In genomic region chr19:6227156-6227940, GRCh38 we compare ENCODE assay signal across 17 cellular contexts. TPM values are rescaled to one million over a fixed set of nuclear protein-coding genes. Genes with fewer than 3 reads are reported as not detected.
DNase-seq lines count a peak whose midpoint lies in the region; TF ChIP-seq lines count a peak whose summit lies in the region.
"Had no signal": no experiment of that assay in that cellular context is flagged by ENCODE, and none has a peak within 500 bp of the region (broad histone marks: within the 10 kb centered on the region; RNA-seq: fewer than 3 reads in every experiment).

No MANE protein-coding gene starts in this region.

- CTCF ChIA-PET in A673 (lab: Charles Lee): no interaction called here

- peaks cover 0 to 3% (median 0%) of the 10 kb centered on the region in 3 donors for H3K27me3 Mint-ChIP-seq in CD14-positive monocyte (ENCODE audit: low read depth in 3 of 3)
- H3K27me3 Mint-ChIP-seq in chondrocyte (ENCODE audit: low read depth): no peaks in the 10 kb centered on the region
- H3K27me3 Mint-ChIP-seq in nephron progenitor cell (ENCODE audit: low read depth, poor library complexity): no peaks in the 10 kb centered on the region
- H3K27me3 Mint-ChIP-seq: CD8-positive, alpha-beta memory T cell had no signal

- DNase-seq in A673 (ENCODE audit: low spot score): no peak
- peak; percentile 43 for DNase-seq in CD14-positive monocyte (ENCODE audit: low spot score)
- DNase-seq in chondrocyte (ENCODE audit: low spot score): peak; percentile 84
- DNase-seq in nephron progenitor cell: no peak
- no peak for DNase-seq in NCI-H524 (lab: John Stamatoyannopoulos, UW)
- DNase-seq in HAP-1 (ENCODE audit: low spot score in 2 of 2): no peak
- DNase-seq in brain microvascular endothelial cell: no peak
- DNase-seq: ACHN, GF-D8, HCEC 1CT, Karpas-422, MM.1S, NCI-H1105 treated with DMSO at 0.1 percent for 48 hours, NCI-H187 treated with DMSO at 0.1 percent for 48 hours, Peyer's patch, SJCRH30 had no signal

- in situ Hi-C loops in HAP-1 (cut with MboI; ENCODE audit: low sequenced_read_pairs) (no loop called here), brain microvascular endothelial cell (cut with HindIII; ENCODE audit: low pct_ligation_motif_present, low sequenced_read_pairs) (no loop called here)

- H3K27ac Mint-ChIP-seq in CD14-positive monocyte (peak overlapping the region in 1 of 7 donors; percentile 60), chondrocyte (ENCODE audit: unreplicated experiment) (no peak overlapping the region), nephron progenitor cell (peak overlapping the region; percentile 91)

- intact Hi-C loops in A673 (cut with micrococcal nuclease; ENCODE audit: unreplicated experiment): no loop called here
- intact Hi-C loops in CD14-positive monocyte (cut with micrococcal nuclease): no loop called here

- peak overlapping the region; percentile 10 for H3K27ac ChIP-seq in A673 (ENCODE audit: low read depth, low read length, poor library complexity, severe bottlenecking)
- no peak overlapping the region for H3K27ac ChIP-seq in brain microvascular endothelial cell
- H3K27ac ChIP-seq: Peyer's patch, SJCRH30 had no signal

- BruUV-seq in A673 (replicated peaks; lab: Mats Ljungman, UMichigan): no TSS peak

- H3K4me1 Mint-ChIP-seq in CD14-positive monocyte: peaks cover 15% of the 10 kb centered on the region
- H3K4me1 Mint-ChIP-seq in chondrocyte (ENCODE audit: low read depth): peaks cover 9% of the 10 kb centered on the region
- H3K4me1 Mint-ChIP-seq in nephron progenitor cell: peaks cover 44% of the 10 kb centered on the region

- TF ChIP-seq CTCF in A673 (conservative IDR thresholded peaks at IDR 0.05; ENCODE audit: low read depth, low read length): no peak
- TF ChIP-seq CTCF in CD14-positive monocyte (IDR thresholded peaks at IDR 0.05): no peak
- no peak for TF ChIP-seq CTCF in chondrocyte (IDR thresholded peaks at IDR 0.05)
- TF ChIP-seq CTCF in nephron progenitor cell (IDR thresholded peaks at IDR 0.05): no peak
- TF ChIP-seq CTCF in brain microvascular endothelial cell (IDR thresholded peaks at IDR 0.05; ENCODE audit: low read depth, low read length, missing control alignments): no peak

- H3K9me3 Mint-ChIP-seq in CD14-positive monocyte (no peaks in the 10 kb centered on the region), chondrocyte (ENCODE audit: low read depth) (no peaks in the 10 kb centered on the region), nephron progenitor cell (no peaks in the 10 kb centered on the region)
- H3K9me3 Mint-ChIP-seq: CD8-positive, alpha-beta memory T cell had no signal

- H3K9me3 ChIP-seq in A673 (ENCODE audit: low read depth, low read length, poor library complexity, severe bottlenecking) (no peaks in the 10 kb centered on the region), HAP-1 (no peaks in the 10 kb centered on the region)
- H3K9me3 ChIP-seq: Peyer's patch, SJCRH30 had no signal

- H3K27me3 ChIP-seq in A673 (replicated peaks; ENCODE audit: insufficient read depth, low read depth, low read length, poor library complexity): no peaks in the 10 kb centered on the region
- H3K27me3 ChIP-seq in HAP-1 (ENCODE audit: low read depth): no peaks in the 10 kb centered on the region
- no peaks in the 10 kb centered on the region for H3K27me3 ChIP-seq in brain microvascular endothelial cell (replicated peaks)
- H3K27me3 ChIP-seq: Peyer's patch, SJCRH30 had no signal

- POLR2A ChIA-PET in A673 (lab: Charles Lee; ENCODE audit: low non-redundant PET): no interaction called here

- H3K36me3 ChIP-seq in A673 (ENCODE audit: insufficient read depth, low read length, poor library complexity, severe bottlenecking) (peaks cover 5% of the 10 kb centered on the region), HAP-1 (replicated peaks) (peaks cover 18% of the 10 kb centered on the region), brain microvascular endothelial cell (replicated peaks) (peaks cover 17% of the 10 kb centered on the region)

- peaks cover 45 to 73% of the 10 kb centered on the region in 2 donors for H3K36me3 Mint-ChIP-seq in CD14-positive monocyte
- H3K36me3 Mint-ChIP-seq in chondrocyte (ENCODE audit: low read depth): peaks cover 13% of the 10 kb centered on the region
- peaks cover 33% of the 10 kb centered on the region for H3K36me3 Mint-ChIP-seq in nephron progenitor cell (ENCODE audit: low read depth)

- H3K4me3 Mint-ChIP-seq in CD14-positive monocyte: no peak overlapping the region
- no peak overlapping the region for H3K4me3 Mint-ChIP-seq in chondrocyte (ENCODE audit: unreplicated experiment)
- H3K4me3 Mint-ChIP-seq in nephron progenitor cell: no peak overlapping the region

- H3K4me3 ChIP-seq in A673 (ENCODE audit: low read depth, low read length, poor library complexity, severe bottlenecking): no peak overlapping the region
- H3K4me3 ChIP-seq in HAP-1: no peak overlapping the region
- H3K4me3 ChIP-seq in brain microvascular endothelial cell (ENCODE audit: low read depth, low read length): no peak overlapping the region
- H3K4me3 ChIP-seq: Peyer's patch, SJCRH30 had no signal

- H3K4me1 ChIP-seq in A673 (ENCODE audit: insufficient read depth, low read length, poor library complexity, severe bottlenecking) (no peaks in the 10 kb centered on the region), HAP-1 (no peaks in the 10 kb centered on the region)
- H3K4me1 ChIP-seq: SJCRH30 had no signal

RNA-seq across cellular contexts. Expression of gene MLLT1, which starts 52.4 kb away (rescaled TPM):
- total RNA-seq in A673 (2021) (80.1 and 88.6 TPM in 2 replicates), chondrocyte (57.7 to 61.2 TPM (median 60.9 TPM) in 3 replicates)
- under 1 TPM; 0.65 to 0.99 TPM for polyA plus RNA-seq in CD14-positive monocyte

Comparison
In these comparisons a context has a peak if more than half of its experiments do, and no peak if none do; other contexts are left out.
1. DNase-seq: peak in CD14-positive monocyte (single experiment) and chondrocyte (single experiment); none in A673 (single experiment), nephron progenitor cell (single experiment), NCI-H524 (0 of 2), HAP-1 (0 of 2) and brain microvascular endothelial cell (single experiment).